In the genomic region with DNA sequence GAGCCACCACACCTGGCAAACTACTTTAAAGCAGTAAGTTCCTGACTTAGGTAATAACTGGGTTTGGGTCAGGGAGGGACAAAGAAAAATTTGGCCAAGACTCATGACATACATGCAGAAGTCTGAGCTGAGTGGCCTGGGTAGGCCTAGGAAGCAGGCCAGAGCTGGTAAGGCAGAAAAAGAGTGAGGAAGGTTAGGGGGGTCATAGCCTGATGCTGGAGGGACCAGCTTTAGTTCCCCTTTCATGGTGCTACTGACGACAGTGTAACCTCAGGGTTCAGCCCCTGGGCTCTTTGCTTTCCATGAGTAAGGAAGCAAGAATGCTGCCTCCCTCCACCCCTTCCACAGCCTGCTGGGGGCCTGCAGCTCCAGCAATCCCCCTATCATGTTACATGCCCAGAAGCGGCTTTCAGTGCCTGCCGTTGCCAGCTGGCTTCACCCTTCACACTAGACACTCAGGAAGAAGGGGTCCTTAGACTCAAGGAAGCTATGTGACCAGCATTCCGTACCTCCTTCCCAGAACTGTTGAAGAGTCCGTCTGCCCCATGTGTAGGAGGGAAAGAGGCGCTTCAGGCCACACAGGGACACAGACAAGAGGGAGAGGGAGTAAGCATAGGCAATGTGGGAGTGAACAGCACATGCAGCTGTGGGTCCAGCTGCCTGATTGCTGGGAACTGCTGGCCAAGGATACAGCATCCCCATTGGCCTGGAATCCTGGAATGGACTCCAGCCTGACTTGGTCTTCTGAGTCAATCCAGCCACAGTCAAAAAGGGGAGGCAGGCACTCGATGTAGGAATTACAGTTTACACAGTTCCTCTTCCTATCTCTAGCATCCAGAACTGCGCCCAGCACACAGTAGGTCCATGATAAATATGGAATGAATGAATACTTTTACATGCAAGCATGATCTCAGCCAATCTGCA, we compare ENCODE assay signal across 8 cellular contexts. TPM values are rescaled to one million over a fixed set of nuclear protein-coding genes. Genes with fewer than 3 reads are reported as not detected.
DNase-seq lines count a peak whose midpoint lies in the region; ATAC-seq and TF ChIP-seq lines count a peak whose summit lies in the region.

No MANE protein-coding gene starts in this region.

- peak overlapping the region; percentile 62 to 99 for H4K8ac ChIP-seq in IMR-90 (ENCODE audit: low read depth in 2 of 2, low read length in 2 of 2)

- H2BK5ac ChIP-seq in IMR-90 (ENCODE audit: low read depth, low read length, poor library complexity, severe bottlenecking), result peak overlapping the region; percentile 97

- ATAC-seq in IMR-90 (ENCODE audit: low read depth) (peak; percentile 66), HG03457 (IDR thresholded peaks at IDR 0.05; ENCODE audit: unreplicated experiment) (no peak)
- no peak for ATAC-seq in activated naive CD8-positive, alpha-beta T cell treated with anti-CD3 and anti-CD28 coated beads, Interleukin-2, amount 10 ng/mL, durations not matched to agents 7 days and 5 days (ENCODE audit: low read depth)

- H4K20me1 ChIP-seq in IMR-90 (ENCODE audit: insufficient read depth, low read length), result peaks cover 8% of the 10 kb centered on the region

- peak overlapping the region; percentile 84 for H2AK9ac ChIP-seq in IMR-90 (replicated peaks; ENCODE audit: low read depth, low read length, poor library complexity)

- H3K14ac ChIP-seq in IMR-90 (replicated peaks; ENCODE audit: low read depth, low read length), result peak overlapping the region; percentile 99

- peak overlapping the region; percentile 95 for H3K56ac ChIP-seq in IMR-90 (ENCODE audit: extremely low read depth, insufficient read depth, low read length)

- peak overlapping the region; percentile 98 for H2AK5ac ChIP-seq in IMR-90 (ENCODE audit: low read depth, low read length)

- peaks cover 2 to 32% of the 10 kb centered on the region in 2 experiments for H3K79me1 ChIP-seq in IMR-90 (ENCODE audit: low read depth in 1 of 2, low read length in 2 of 2)

- POLR2A ChIA-PET in A673 (lab: Charles Lee; ENCODE audit: low non-redundant PET) (no interaction called here), IMR-90 (lab: Charles Lee; ENCODE audit: unreplicated experiment) (interaction anchor here (0.6 to 2.5 kb wide), 4 partner anchors 8 to 19 kb away, joined by 3 to 11 read pairs (median 5); no protein-coding TSS in a partner anchor)
- POLR2A ChIA-PET in activated naive CD8-positive, alpha-beta T cell treated with anti-CD3 and anti-CD28 coated beads, Interleukin-2, amount 10 ng/mL, durations not matched to agents 7 days and 5 days (lab: Charles Lee), result no interaction called here

- peak overlapping the region; percentile 94 for H3K18ac ChIP-seq in IMR-90 (ENCODE audit: low read depth, low read length)

- no CpG with 5 or more reads among the region's 8 CpGs for WGBS in IMR-90 (ENCODE audit: extremely low coverage in 2 of 2, insufficient read length in 1 of 2), 2 experiments

- CTCF ChIA-PET in A673 (lab: Charles Lee), result interaction anchor here (0.6 to 1.3 kb wide), 3 partner anchors 19 to 218 kb away, joined by 3 to 6 read pairs (median 5); no protein-coding TSS in a partner anchor
- CTCF ChIA-PET in IMR-90 (lab: Yijun Ruan, JAX), result interaction anchor here (0.6 to 1.4 kb wide), 5 partner anchors 20 to 685 kb away, joined by 3 to 5 read pairs (median 4); no protein-coding TSS in a partner anchor
- CTCF ChIA-PET in activated naive CD4-positive, alpha-beta T cell treated with anti-CD3 and anti-CD28 coated beads for 36 hours (lab: Charles Lee), result interaction anchor here (0.6 to 2.2 kb wide), 5 partner anchors 17 to 34 kb away, joined by 3 to 13 read pairs (median 6); no protein-coding TSS in a partner anchor

- BruUV-seq in A673 (replicated peaks; lab: Mats Ljungman, UMichigan) (no TSS peak), IMR-90 (replicated peaks; lab: Mats Ljungman, UMichigan) (no TSS peak)

- peak overlapping the region; percentile 100 for H3K4ac ChIP-seq in IMR-90 (ENCODE audit: low read depth, low read length)

- peak overlapping the region; percentile 100 for H4K91ac ChIP-seq in IMR-90 (ENCODE audit: insufficient read depth, low read depth, low read length)

- intact Hi-C loops in A673 (cut with micrococcal nuclease; ENCODE audit: unreplicated experiment), result no loop called here
- intact Hi-C loops in IMR-90 (cut with micrococcal nuclease), result loop anchor here (1.0 to 5.0 kb wide), 3 partner anchors 19 to 176 kb away; a partner anchor contains a TSS
- intact Hi-C loops in activated naive CD4-positive, alpha-beta T cell treated with anti-CD3 and anti-CD28 coated beads for 36 hours (cut with micrococcal nuclease), result no loop called here

- peak overlapping the region; percentile 100 for H2BK20ac ChIP-seq in IMR-90 (ENCODE audit: low read depth, low read length)

- dilution Hi-C loops in IMR-90 (cut with HindIII; ENCODE audit: low sequenced_read_pairs, unreplicated experiment), result no loop called here

- peak overlapping the region; percentile 84; the same call in 2 of the 3 replicates for H2BK15ac ChIP-seq in IMR-90 (ENCODE audit: low read depth, low read length)

- in situ Hi-C loops in IMR-90 (cut with MboI; ENCODE audit: low sequenced_read_pairs), result no loop called here

- H3K9me3 Mint-ChIP-seq in activated naive CD8-positive, alpha-beta T cell treated with anti-CD3 and anti-CD28 coated beads, Interleukin-2, amount 10 ng/mL, durations not matched to agents 7 days and 5 days, result no peaks in the 10 kb centered on the region
- H3K9me3 Mint-ChIP-seq in activated naive CD4-positive, alpha-beta T cell treated with anti-CD3 and anti-CD28 coated beads for 36 hours, result no peaks in the 10 kb centered on the region

- TF ChIP-seq POLR2A in IMR-90 (IDR thresholded peaks at IDR 0.05; ENCODE audit: low read depth, low read length), result peak; percentile 89

- H3K27ac Mint-ChIP-seq in activated naive CD8-positive, alpha-beta T cell treated with anti-CD3 and anti-CD28 coated beads, Interleukin-2, amount 10 ng/mL, durations not matched to agents 7 days and 5 days, result peak overlapping the region; percentile 16
- no peak overlapping the region for H3K27ac Mint-ChIP-seq in activated naive CD4-positive, alpha-beta T cell treated with anti-CD3 and anti-CD28 coated beads for 36 hours

- peak overlapping the region; percentile 88 for H2AFZ ChIP-seq in IMR-90 (replicated peaks; ENCODE audit: low read length, poor library complexity)

- H3K36me3 ChIP-seq in A673 (ENCODE audit: insufficient read depth, low read length, poor library complexity, severe bottlenecking) (no peaks in the 10 kb centered on the region), IMR-90 (ENCODE audit: control insufficient read depth, insufficient read depth, low read length) (peaks cover under 1% of the 10 kb centered on the region)

- H3K9me3 ChIP-seq in A673 (ENCODE audit: low read depth, low read length, poor library complexity, severe bottlenecking) (no peaks in the 10 kb centered on the region), IMR-90 (ENCODE audit: control insufficient read depth, insufficient read depth, low read length) (no peaks in the 10 kb centered on the region)

- peak; percentile 90 for DNase-seq in A673 (ENCODE audit: low spot score)
- peak; percentile 100 for DNase-seq in IMR-90
- no peak for DNase-seq in activated naive CD8-positive, alpha-beta T cell treated with anti-CD3 and anti-CD28 coated beads, Interleukin-2, amount 10 ng/mL, durations not matched to agents 7 days and 5 days
- DNase-seq in hepatic stellate cell (ENCODE audit: low spot score), result peak; percentile 86
- peak; percentile 95 for DNase-seq in smooth muscle cell of the brain vasculature (ENCODE audit: low read depth, low spot score)
- DNase-seq in activated naive CD4-positive, alpha-beta T cell treated with anti-CD3 and anti-CD28 coated beads for 36 hours, result no peak
- DNase-seq in D341Med (ENCODE audit: low spot score), result no peak

- TF ChIP-seq CTCF in A673 (conservative IDR thresholded peaks at IDR 0.05; ENCODE audit: low read depth, low read length) (no peak), IMR-90 (conservative IDR thresholded peaks at IDR 0.05; ENCODE audit: low read depth, low read length) (no peak)

- H3K27me3 ChIP-seq in A673 (replicated peaks; ENCODE audit: insufficient read depth, low read depth, low read length, poor library complexity) (no peaks in the 10 kb centered on the region), IMR-90 (ENCODE audit: control insufficient read depth, insufficient read depth, low read length) (no peaks in the 10 kb centered on the region)

- peaks cover 27% of the 10 kb centered on the region for H3K9me1 ChIP-seq in IMR-90 (ENCODE audit: insufficient read depth, low read length)

- peak overlapping the region; percentile 63 for H3K9ac ChIP-seq in IMR-90 (ENCODE audit: low read depth, low read length)

- H3K4me1 Mint-ChIP-seq in activated naive CD8-positive, alpha-beta T cell treated with anti-CD3 and anti-CD28 coated beads, Interleukin-2, amount 10 ng/mL, durations not matched to agents 7 days and 5 days, result peaks cover 33% of the 10 kb centered on the region
- H3K4me1 Mint-ChIP-seq in activated naive CD4-positive, alpha-beta T cell treated with anti-CD3 and anti-CD28 coated beads for 36 hours (ENCODE audit: low read depth), result peaks cover 34% of the 10 kb centered on the region

- peak overlapping the region; percentile 62 for H3K27ac ChIP-seq in A673 (ENCODE audit: low read depth, low read length, poor library complexity, severe bottlenecking)
- peak overlapping the region; percentile 81 for H3K27ac ChIP-seq in IMR-90 (ENCODE audit: insufficient read depth, low read length)

- H3K4me3 ChIP-seq in A673 (ENCODE audit: low read depth, low read length, poor library complexity, severe bottlenecking) (no peak overlapping the region), IMR-90 (ENCODE audit: insufficient read depth, low read depth, low read length) (peak overlapping the region; percentile 15; the same call in 1 of the 2 replicates)

- H3K23ac ChIP-seq in IMR-90 (ENCODE audit: low read depth, low read length), result peak overlapping the region; percentile 100

- no peak; the same call in none of the 2 replicates for TF ChIP-seq RAD21 in IMR-90 (IDR thresholded peaks at IDR 0.05; ENCODE audit: low read length)

- peaks cover 43% of the 10 kb centered on the region for H3K27me3 Mint-ChIP-seq in activated naive CD8-positive, alpha-beta T cell treated with anti-CD3 and anti-CD28 coated beads, Interleukin-2, amount 10 ng/mL, durations not matched to agents 7 days and 5 days
- H3K27me3 Mint-ChIP-seq in activated naive CD4-positive, alpha-beta T cell treated with anti-CD3 and anti-CD28 coated beads for 36 hours (ENCODE audit: low read depth), result peaks cover 26% of the 10 kb centered on the region

- peak overlapping the region; percentile 88 for H4K5ac ChIP-seq in IMR-90 (ENCODE audit: low read depth, low read length)

- H3K4me3 Mint-ChIP-seq in activated naive CD8-positive, alpha-beta T cell treated with anti-CD3 and anti-CD28 coated beads, Interleukin-2, amount 10 ng/mL, durations not matched to agents 7 days and 5 days, result no peak overlapping the region
- H3K4me3 Mint-ChIP-seq in activated naive CD4-positive, alpha-beta T cell treated with anti-CD3 and anti-CD28 coated beads for 36 hours, result no peak overlapping the region

- no peaks in the 10 kb centered on the region for H3K36me3 Mint-ChIP-seq in activated naive CD8-positive, alpha-beta T cell treated with anti-CD3 and anti-CD28 coated beads, Interleukin-2, amount 10 ng/mL, durations not matched to agents 7 days and 5 days
- H3K36me3 Mint-ChIP-seq in activated naive CD4-positive, alpha-beta T cell treated with anti-CD3 and anti-CD28 coated beads for 36 hours (ENCODE audit: low read depth), result no peaks in the 10 kb centered on the region

- peak overlapping the region; percentile 73 for H3K4me2 ChIP-seq in IMR-90 (ENCODE audit: low read depth, low read length)

- H3K4me1 ChIP-seq in A673 (ENCODE audit: insufficient read depth, low read length, poor library complexity, severe bottlenecking) (peaks cover 35% of the 10 kb centered on the region), IMR-90 (ENCODE audit: control insufficient read depth, insufficient read depth, low read length) (peaks cover 29% of the 10 kb centered on the region)

- peak overlapping the region; percentile 100 for H2BK120ac ChIP-seq in IMR-90 (ENCODE audit: low read depth, low read length)

RNA-seq across cellular contexts. Expression of a gene that starts 4.1 kb away (rescaled TPM):
- total RNA-seq in A673 (2021), result 6.9 and 8.3 TPM in 2 replicates
- 115 and 123 TPM in 2 replicates for total RNA-seq in IMR-90 (2012; rRNA removed)
- polyA plus RNA-seq in IMR-90 (2012; rRNA removed), result 230 and 283 TPM in 2 replicates
- 215 and 255 TPM in 2 replicates for polyA plus RNA-seq in IMR-90 (2012; cell fraction: cytosol; rRNA removed)
- polyA plus RNA-seq in IMR-90 (2012; cell fraction: nucleus; rRNA removed; ENCODE audit: low replicate concordance), result 331 and 562 TPM in 2 replicates
- total RNA-seq in activated naive CD8-positive, alpha-beta T cell treated with anti-CD3 and anti-CD28 coated beads, Interleukin-2, amount 10 ng/mL, durations not matched to agents 7 days and 5 days, result under 1 TPM; 0.61 to 0.62 TPM
- total RNA-seq in activated naive CD4-positive, alpha-beta T cell treated with anti-CD3 and anti-CD28 coated beads for 36 hours, result under 1 TPM; 0.26 to 0.27 TPM

RNA-seq across cellular contexts. Expression of a gene that starts 32.4 kb away (rescaled TPM):
- total RNA-seq in A673 (2021) (32.7 and 40.3 TPM in 2 replicates), IMR-90 (2012; rRNA removed) (18.9 and 20.4 TPM in 2 replicates)
- polyA plus RNA-seq in IMR-90 (2012; rRNA removed), result 24.0 and 25.4 TPM in 2 replicates
- polyA plus RNA-seq in IMR-90 (2012; cell fraction: cytosol; rRNA removed), result 19.3 and 21.1 TPM in 2 replicates
- polyA plus RNA-seq in IMR-90 (2012; cell fraction: nucleus; rRNA removed; ENCODE audit: low replicate concordance), result 51.4 and 75.4 TPM in 2 replicates
- 10 to 100 TPM; 48.6 to 53.5 TPM for total RNA-seq in activated naive CD8-positive, alpha-beta T cell treated with anti-CD3 and anti-CD28 coated beads, Interleukin-2, amount 10 ng/mL, durations not matched to agents 7 days and 5 days
- 10 to 100 TPM; 22.9 to 26.3 TPM for total RNA-seq in activated naive CD4-positive, alpha-beta T cell treated with anti-CD3 and anti-CD28 coated beads for 36 hours

Comparison
In these comparisons a context has a peak if more than half of its experiments do, and no peak if none do; other contexts are left out.
1. DNase-seq: peak in A673 (single experiment), IMR-90 (single experiment), hepatic stellate cell (single experiment) and smooth muscle cell of the brain vasculature (single experiment); none in activated naive CD8-positive, alpha-beta T cell treated with anti-CD3 and anti-CD28 coated beads, Interleukin-2, amount 10 ng/mL, durations not matched to agents 7 days and 5 days (single experiment), activated naive CD4-positive, alpha-beta T cell treated with anti-CD3 and anti-CD28 coated beads for 36 hours (single experiment) and D341Med (single experiment).
2. RNA of a gene that starts 4.1 kb away (total RNA-seq): 115 to 123 TPM in IMR-90; 6.9 to 8.3 TPM in A673, 0.61 to 0.62 TPM in activated naive CD8-positive, alpha-beta T cell treated with anti-CD3 and anti-CD28 coated beads, Interleukin-2, amount 10 ng/mL, durations not matched to agents 7 days and 5 days and 0.26 to 0.27 TPM in activated naive CD4-positive, alpha-beta T cell treated with anti-CD3 and anti-CD28 coated beads for 36 hours; every median in the first group is over 10 times any median in the second.